In genomic region chr1:213977486-213977842, GRCh38 we compare ENCODE assay signal across 2 cellular contexts.
TF ChIP-seq lines count a peak whose summit lies in the region.

No MANE protein-coding gene starts in this region.

TF ChIP-seq in H1, 55 proteins besides CTCF, POLR2A, EP300 and RAD21 (continued from another document):
- TF ChIP-seq E2F6 (IDR thresholded peaks at IDR 0.05), result peak; percentile 64
- TF ChIP-seq GABPA (IDR thresholded peaks at IDR 0.05; ENCODE audit: borderline replicate concordance, insufficient read depth, low read length), result no peak

TF ChIP-seq in liver, 16 proteins besides CTCF, POLR2A, EP300 and RAD21 (continued from another document):
- TF ChIP-seq, protein P1, sequence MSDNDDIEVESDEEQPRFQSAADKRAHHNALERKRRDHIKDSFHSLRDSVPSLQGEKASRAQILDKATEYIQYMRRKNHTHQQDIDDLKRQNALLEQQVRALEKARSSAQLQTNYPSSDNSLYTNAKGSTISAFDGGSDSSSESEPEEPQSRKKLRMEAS (IDR thresholded peaks at IDR 0.05), result peak; percentile 83
- TF ChIP-seq EGR1 (IDR thresholded peaks at IDR 0.05; ENCODE audit: low read depth in 2 of 2), result peak; percentile 64 to 94
- TF ChIP-seq REST (IDR thresholded peaks at IDR 0.05), result peak; percentile 66
- peak in 1 of 2 donors; percentile 38 for TF ChIP-seq GABPA (IDR thresholded peaks at IDR 0.05 in 1 of 2, conservative IDR thresholded peaks at IDR 0.05 in 1 of 2)
- TF ChIP-seq RXRA (IDR thresholded peaks at IDR 0.05), result peak; percentile 74 to 83
- TF ChIP-seq FOXA2 (IDR thresholded peaks at IDR 0.05), result peak; percentile 53
- TF ChIP-seq TAF1 (conservative IDR thresholded peaks at IDR 0.05), result no peak
- TF ChIP-seq, protein P2, sequence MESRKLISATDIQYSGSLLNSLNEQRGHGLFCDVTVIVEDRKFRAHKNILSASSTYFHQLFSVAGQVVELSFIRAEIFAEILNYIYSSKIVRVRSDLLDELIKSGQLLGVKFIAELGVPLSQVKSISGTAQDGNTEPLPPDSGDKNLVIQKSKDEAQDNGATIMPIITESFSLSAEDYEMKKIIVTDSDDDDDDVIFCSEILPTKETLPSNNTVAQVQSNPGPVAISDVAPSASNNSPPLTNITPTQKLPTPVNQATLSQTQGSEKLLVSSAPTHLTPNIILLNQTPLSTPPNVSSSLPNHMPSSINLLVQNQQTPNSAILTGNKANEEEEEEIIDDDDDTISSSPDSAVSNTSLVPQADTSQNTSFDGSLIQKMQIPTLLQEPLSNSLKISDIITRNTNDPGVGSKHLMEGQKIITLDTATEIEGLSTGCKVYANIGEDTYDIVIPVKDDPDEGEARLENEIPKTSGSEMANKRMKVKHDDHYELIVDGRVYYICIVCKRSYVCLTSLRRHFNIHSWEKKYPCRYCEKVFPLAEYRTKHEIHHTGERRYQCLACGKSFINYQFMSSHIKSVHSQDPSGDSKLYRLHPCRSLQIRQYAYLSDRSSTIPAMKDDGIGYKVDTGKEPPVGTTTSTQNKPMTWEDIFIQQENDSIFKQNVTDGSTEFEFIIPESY (IDR thresholded peaks at IDR 0.05), result peak; percentile 53
- TF ChIP-seq JUND (IDR thresholded peaks at IDR 0.05), result peak; percentile 79 to 90
- TF ChIP-seq NR2F2 (IDR thresholded peaks at IDR 0.05), result no peak
- peak; percentile 50 to 69 for TF ChIP-seq HNF4A (conservative IDR thresholded peaks at IDR 0.05)
- TF ChIP-seq HNF4G (IDR thresholded peaks at IDR 0.05), result peak; percentile 8
TF ChIP-seq in liver: peak in this region for 13.
